In the genomic region with DNA sequence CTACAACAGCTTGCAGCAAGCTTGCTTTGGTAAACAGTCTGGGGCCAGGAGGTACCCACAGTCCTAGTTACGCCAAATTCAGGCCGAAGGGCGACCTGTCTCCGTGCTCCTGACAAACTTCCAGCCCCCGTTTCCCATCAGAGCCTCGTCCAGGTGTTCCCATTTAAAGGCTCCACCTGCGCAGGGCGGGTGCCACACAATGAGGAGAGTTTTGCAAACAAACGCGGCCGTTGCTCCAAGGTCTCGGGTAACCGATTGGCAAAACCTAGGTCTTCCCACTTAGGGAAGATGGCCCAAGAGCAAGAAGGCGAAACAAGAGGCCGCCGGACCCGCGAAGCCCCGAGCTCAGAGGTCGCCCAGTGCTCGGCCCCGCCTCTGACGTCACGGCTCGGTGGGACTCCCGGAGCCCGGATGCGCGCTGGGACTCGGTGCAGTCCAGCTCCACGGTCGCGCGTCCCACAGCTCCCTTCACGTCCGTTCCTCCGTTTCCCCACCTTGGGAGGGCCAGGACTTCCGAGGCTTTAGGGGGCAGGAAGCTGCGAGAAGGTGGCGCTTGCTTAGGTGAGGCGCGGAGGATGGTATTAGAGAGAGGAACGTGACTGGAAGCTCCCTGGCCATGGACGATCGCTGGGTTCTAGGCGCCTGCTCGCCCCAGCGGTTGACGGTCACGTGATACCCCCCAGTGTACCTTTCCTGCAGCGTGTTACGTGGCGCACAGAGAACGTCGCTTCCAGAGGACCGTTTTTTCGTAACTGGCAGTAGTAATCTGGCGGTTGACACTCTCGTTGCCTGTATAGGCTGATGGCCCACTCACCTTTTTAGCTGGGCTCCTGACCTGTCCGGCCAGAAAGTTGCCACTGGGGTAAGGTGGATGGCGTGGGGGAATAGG, we compare ENCODE assay signal across 8 cellular contexts. TPM values are rescaled to one million over a fixed set of nuclear protein-coding genes. Genes with fewer than 3 reads are reported as not detected.
A peak's percentile ranks its signal among the peaks of the same experiment; 100 is the strongest.
DNase-seq lines count a peak whose midpoint lies in the region; ATAC-seq and TF ChIP-seq lines count a peak whose summit lies in the region.

No MANE protein-coding gene starts in this region.

- H3K36me3 ChIP-seq in ACC112 (ENCODE audit: insufficient read depth, low read length) = no peaks in the 10 kb centered on the region
- H3K36me3 ChIP-seq in lower lobe of right lung = no peaks in the 10 kb centered on the region

- TF ChIP-seq CTCF in lower lobe of right lung (IDR thresholded peaks at IDR 0.05) = no peak

- H3K27ac ChIP-seq in ACC112 (ENCODE audit: low read depth, low read length) (no peak overlapping the region), lower lobe of right lung (peak overlapping the region; percentile 57)

- H3K4me3 ChIP-seq in ACC112 (ENCODE audit: low read depth, low read length) (peak overlapping the region; percentile 69), lower lobe of right lung (peak overlapping the region; percentile 56)

- intact Hi-C loops in lower lobe of right lung (cut with DNase I) = no loop called here

- H2AFZ ChIP-seq in ACC112 (ENCODE audit: low read length, unreplicated experiment) = peak overlapping the region; percentile 85

- DNase-seq in central memory CD4-positive, alpha-beta T cell = peak; percentile 62
- DNase-seq in lower lobe of right lung = peak; percentile 89
- DNase-seq in stimulated activated CD8-positive, alpha-beta memory T cell treated with anti-CD3 and anti-CD28 coated beads, Interleukin-15, amount 100 ng/mL, for 24 hours (ENCODE audit: low read depth) = peak; percentile 35
- no peak for DNase-seq in cerebellar nuclear complex (lab: John Stamatoyannopoulos, UW)

- peak; percentile 89 for ATAC-seq in HG03521 (IDR thresholded peaks at IDR 0.05; ENCODE audit: unreplicated experiment)
- peak; percentile 89 to 93 for ATAC-seq in activated CD4-positive, CD25-positive, alpha-beta regulatory T cell treated with anti-CD3 and anti-CD28 coated beads, Interleukin-2, amount 50 U/mL, for 24 hours
- ATAC-seq in lower lobe of right lung = peak; percentile 92 to 93

- TF ChIP-seq POLR2A in GM19193 (IDR thresholded peaks at IDR 0.05; ENCODE audit: extremely low read depth, insufficient read depth, insufficient read length) = peak; percentile 88

- H3K9me3 ChIP-seq in lower lobe of right lung = no peaks in the 10 kb centered on the region

- H3K27me3 ChIP-seq in ACC112 (ENCODE audit: insufficient read depth, low read length) (no peaks in the 10 kb centered on the region), lower lobe of right lung (ENCODE audit: low read depth) (peaks cover 8% of the 10 kb centered on the region)

- no peaks in the 10 kb centered on the region for H3K79me2 ChIP-seq in ACC112 (ENCODE audit: control insufficient read depth, insufficient read depth, low read length, unreplicated experiment)

- H3K4me1 ChIP-seq in ACC112 (ENCODE audit: control insufficient read depth, insufficient read depth, low read length, unreplicated experiment) = no peaks in the 10 kb centered on the region
- H3K4me1 ChIP-seq in lower lobe of right lung = peaks cover 5% of the 10 kb centered on the region

RNA-seq across cellular contexts. Expression of a gene that starts 41.8 kb away (rescaled TPM):
- 39.8 TPM for total RNA-seq in lower lobe of right lung

Comparison
In these comparisons a context has a peak if more than half of its experiments do, and no peak if none do; other contexts are left out.
1. DNase-seq: peak in central memory CD4-positive, alpha-beta T cell (single experiment), lower lobe of right lung (single experiment) and stimulated activated CD8-positive, alpha-beta memory T cell treated with anti-CD3 and anti-CD28 coated beads, Interleukin-15, amount 100 ng/mL, for 24 hours (single experiment); none in cerebellar nuclear complex (0 of 2).
2. Peak in every context shown above with its lines, with median percentiles within 50 percentile points of each other: ATAC-seq.